In the genomic region with DNA sequence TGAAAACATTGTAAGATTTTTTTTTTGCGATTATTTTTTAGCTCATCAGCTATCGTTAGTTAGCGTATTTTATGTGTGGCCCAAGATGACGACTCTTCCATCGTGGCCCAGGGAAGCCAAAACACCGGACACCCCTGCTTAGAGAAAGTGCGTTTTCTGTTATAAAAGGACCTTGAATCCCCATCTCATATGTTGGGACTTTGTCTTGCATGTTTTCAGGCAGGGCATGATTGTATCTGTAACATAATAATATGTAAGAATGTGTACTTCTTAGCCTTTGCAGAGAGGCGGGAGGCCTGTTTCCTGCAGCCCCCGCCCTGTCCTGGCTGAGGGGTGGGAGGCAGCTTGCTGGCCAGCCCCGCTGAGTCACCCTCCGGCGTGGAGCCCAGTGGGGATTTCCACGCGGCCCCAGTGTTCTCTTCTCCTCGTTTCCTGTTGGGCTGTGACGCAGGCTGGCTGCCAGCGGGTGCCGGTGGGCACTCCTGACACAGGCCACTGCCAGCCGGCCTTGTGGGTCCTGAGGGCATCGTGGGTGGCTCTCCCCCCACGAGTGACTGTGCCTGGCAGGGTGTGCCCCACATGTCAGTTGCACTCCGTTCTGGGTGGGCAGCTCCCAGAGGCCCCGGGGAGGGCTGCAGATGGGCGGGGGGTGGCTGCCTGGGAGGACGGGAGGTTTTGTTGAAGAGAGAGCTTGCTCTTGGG, we compare ENCODE assay signal across 8 cellular contexts. TPM values are rescaled to one million over a fixed set of nuclear protein-coding genes. Genes with fewer than 3 reads are reported as not detected.
DNase-seq lines count a peak whose midpoint lies in the region; ATAC-seq and TF ChIP-seq lines count a peak whose summit lies in the region.

No MANE protein-coding gene starts in this region.

- H3K27me3 ChIP-seq in smooth muscle cell (ENCODE audit: low read depth): no peaks in the 10 kb centered on the region

- no peak overlapping the region for H2AFZ ChIP-seq in smooth muscle cell (ENCODE audit: low read depth)

- in situ Hi-C loops in Caki2 (cut with HindIII; ENCODE audit: low pct_unique_long_range_greater_than_20kb, low sequenced_read_pairs): no loop called here

- ATAC-seq in HG02642 (IDR thresholded peaks at IDR 0.05; ENCODE audit: poor library complexity, unreplicated experiment): peak; percentile 70
- ATAC-seq in GM21367 (IDR thresholded peaks at IDR 0.05; ENCODE audit: unreplicated experiment): no peak

- peaks cover 49% of the 10 kb centered on the region for H3F3A ChIP-seq in smooth muscle cell (ENCODE audit: low read depth)

- peak overlapping the region; percentile 94 for H3K9ac ChIP-seq in smooth muscle cell (ENCODE audit: low read depth)

- WGBS in smooth muscle cell (ENCODE audit: low lambda C conversion rate): 23% methylated on average over 25 of the region's 25 CpGs

- no peaks in the 10 kb centered on the region for H3K36me3 ChIP-seq in smooth muscle cell (ENCODE audit: low read depth)

- no peaks in the 10 kb centered on the region for H3K9me3 ChIP-seq in smooth muscle cell (replicated peaks; ENCODE audit: low read depth)

- no peak for TF ChIP-seq CTCF in smooth muscle cell (IDR thresholded peaks at IDR 0.05; ENCODE audit: borderline replicate concordance, insufficient read depth, poor library complexity, severe bottlenecking)

- no peaks in the 10 kb centered on the region for H4K20me1 ChIP-seq in smooth muscle cell (ENCODE audit: low read depth)

- peak overlapping the region; percentile 100 for H3K27ac ChIP-seq in smooth muscle cell (ENCODE audit: low read depth)

- H3K4me3 ChIP-seq in smooth muscle cell: no peak overlapping the region

- peak; percentile 85 for DNase-seq in Caki2 (ENCODE audit: low read depth)
- peak; percentile 88 for DNase-seq in T-helper 22 cell (ENCODE audit: low read depth)
- DNase-seq in anterior cingulate cortex (lab: John Stamatoyannopoulos, UW): peak in 50 of 58 donors; percentile 12 to 79 (median 44)
- peak in 43 of 51 donors; percentile 10 to 87 (median 52) for DNase-seq in hypothalamus (lab: John Stamatoyannopoulos, UW)
- peak; percentile 78 for DNase-seq in smooth muscle cell (lab: John Stamatoyannopoulos, UW; ENCODE audit: unreplicated experiment)
- DNase-seq in NCI-H345 (lab: John Stamatoyannopoulos, UW): no peak

- peak overlapping the region; percentile 74 for H3K4me2 ChIP-seq in smooth muscle cell

- peaks cover 73% of the 10 kb centered on the region for H3K79me2 ChIP-seq in smooth muscle cell (ENCODE audit: low read depth)

- H3K4me1 ChIP-seq in smooth muscle cell (ENCODE audit: low read depth): peaks cover 50% of the 10 kb centered on the region

RNA-seq across cellular contexts. Expression of a gene that starts 55.6 kb away (rescaled TPM):
- total RNA-seq in Caki2 (2014; rRNA removed; shearing (Covaris generic); ENCODE audit: low replicate concordance): 26.4 and 31.4 TPM in 2 replicates
- total RNA-seq in smooth muscle cell: 21.9 and 25.9 TPM in 2 replicates
- polyA plus RNA-seq in smooth muscle cell: 20.2 and 27.7 TPM in 2 replicates
